Comparison of ENCODE assay signal across 24 cellular contexts in the genomic region with DNA sequence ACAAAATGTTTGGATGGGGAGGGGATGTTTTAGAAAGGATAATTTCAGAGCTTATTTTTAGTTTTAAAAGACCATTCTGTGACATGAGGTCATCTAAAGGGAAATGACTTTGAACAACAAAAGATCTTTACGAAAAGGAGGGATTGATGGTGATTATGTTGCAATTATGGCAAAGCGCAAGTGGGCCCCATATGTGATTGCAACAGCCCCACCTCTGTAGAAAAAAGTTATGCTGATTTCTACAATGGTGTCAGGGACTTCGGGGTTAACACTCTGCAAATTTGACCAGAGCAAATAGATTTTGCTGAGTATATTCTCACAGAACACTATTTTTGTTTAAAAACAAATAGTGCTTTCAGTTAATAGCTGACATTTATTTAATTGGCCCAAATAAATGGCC.
A peak's percentile ranks its signal among the peaks of the same experiment; 100 is the strongest.
DNase-seq lines count a peak whose midpoint lies in the region; ATAC-seq and TF ChIP-seq lines count a peak whose summit lies in the region.
"Had no signal": no experiment of that assay in that cellular context is flagged by ENCODE, and none has a peak within 500 bp of the region (broad histone marks: within the 10 kb centered on the region; RNA-seq: fewer than 3 reads in every experiment).

No MANE protein-coding gene starts in this region.

- H3K27ac ChIP-seq in HEK293 (ENCODE audit: extremely low read depth, low read depth, low read length) (no peak overlapping the region), coronary artery (no peak overlapping the region), stomach (no peak overlapping the region)
- H3K27ac ChIP-seq: BLaER1, GM23248, KMS-11, PC-9 had no signal

- no peaks in the 10 kb centered on the region for H3K27me3 Mint-ChIP-seq in T-helper 2 cell treated with Interferon-gamma antibody and Interleukin-4, amounts not matched to agents 5 μg/mL and 100 μg/mL, for 36 hours (ENCODE audit: low read depth)
- H3K27me3 Mint-ChIP-seq: CD4-positive, CD25-positive, alpha-beta regulatory T cell; IgD-negative memory B cell had no signal

- peaks cover 0 to 5% of the 10 kb centered on the region in 2 experiments; a peak in 1 of 3 replicates for H3K36me3 ChIP-seq in HEK293 (ENCODE audit: control insufficient read depth in 2 of 2, insufficient read depth in 1 of 2, low read length in 2 of 2)
- no peaks in the 10 kb centered on the region for H3K36me3 ChIP-seq in stomach
- H3K36me3 ChIP-seq: BLaER1 had no signal

- TF ChIP-seq CTCF in HEK293 (tag by site-specific recombination; IDR thresholded peaks at IDR 0.05): no peak
- TF ChIP-seq CTCF in NB4 (IDR thresholded peaks at IDR 0.05; ENCODE audit: low read depth, low read length): no peak
- TF ChIP-seq CTCF in coronary artery (IDR thresholded peaks at IDR 0.05): no peak
- TF ChIP-seq CTCF in stomach (IDR thresholded peaks at IDR 0.05): no peak

- no peaks in the 10 kb centered on the region for H3K36me3 Mint-ChIP-seq in T-helper 2 cell treated with Interferon-gamma antibody and Interleukin-4, amounts not matched to agents 5 μg/mL and 100 μg/mL, for 36 hours (ENCODE audit: low read depth)
- H3K36me3 Mint-ChIP-seq: CD4-positive, CD25-positive, alpha-beta regulatory T cell; IgD-negative memory B cell had no signal

- TF ChIP-seq POLR2A in NB4 (IDR thresholded peaks at IDR 0.05; ENCODE audit: extremely low read depth, insufficient read length) (no peak), stomach (IDR thresholded peaks at IDR 0.05) (no peak)

- peaks cover 10% of the 10 kb centered on the region for H3K9me3 Mint-ChIP-seq in T-helper 2 cell treated with Interferon-gamma antibody and Interleukin-4, amounts not matched to agents 5 μg/mL and 100 μg/mL, for 36 hours

- ATAC-seq in HG03025 (IDR thresholded peaks at IDR 0.05; ENCODE audit: low FRiP score, unreplicated experiment): no peak
- ATAC-seq: Right ventricle myocardium inferior had no signal

- WGBS in stomach, 5 donors: 41 to 64% (median 55%) methylated on average over 3 of the region's 3 CpGs

- H3K27me3 ChIP-seq in stomach: no peaks in the 10 kb centered on the region
- H3K27me3 ChIP-seq: BLaER1 had no signal

- POLR2A ChIA-PET in HEK293 (lab: Yijun Ruan, JAX): no interaction called here

- no peak for TF ChIP-seq EP300 in stomach (IDR thresholded peaks at IDR 0.05)

- no peaks in the 10 kb centered on the region for H3K9me3 ChIP-seq in HEK293 (ENCODE audit: control insufficient read depth, insufficient read depth, low read depth, low read length)
- peaks cover 0 to 13% (median 8%) of the 10 kb centered on the region in 4 donors for H3K9me3 ChIP-seq in stomach

- H3K4me3 ChIP-seq in HEK293 (ENCODE audit: low read depth, low read length): no peak overlapping the region
- H3K4me3 ChIP-seq in NB4 (ENCODE audit: low read depth, low read length): no peak overlapping the region
- H3K4me3 ChIP-seq in coronary artery: no peak overlapping the region
- H3K4me3 ChIP-seq in stomach: no peak overlapping the region
- H3K4me3 ChIP-seq: BLaER1, GM23248, PC-9 had no signal

- DNase-seq in NB4 (ENCODE audit: low read depth) (peak; percentile 57), NOMO-1 treated with dmso at 0.1 percent for 144 hours (lab: John Stamatoyannopoulos, UW; ENCODE audit: unreplicated experiment) (peak; percentile 13), coronary artery (ENCODE audit: low spot score) (peak; percentile 2), stomach (no peak)
- no peak for DNase-seq in T-helper 2 cell treated with Interferon-gamma antibody and Interleukin-4, amounts not matched to agents 5 μg/mL and 100 μg/mL, for 36 hours (ENCODE audit: low spot score)
- DNase-seq: CD4-positive, CD25-positive, alpha-beta regulatory T cell; DMS153; DND-41; GM23248; H7; HFFc6; MM.1S; NCI-H1105 treated with DMSO at 0.1 percent for 48 hours; NCI-H146; NCI-H1930; NCI-H446; NCI-H524 treated with DMSO at 0.1 percent for 48 hours; PC-9 had no signal

- no peak overlapping the region for H3K27ac Mint-ChIP-seq in T-helper 2 cell treated with Interferon-gamma antibody and Interleukin-4, amounts not matched to agents 5 μg/mL and 100 μg/mL, for 36 hours
- H3K27ac Mint-ChIP-seq: CD4-positive, CD25-positive, alpha-beta regulatory T cell; HFFc6; IgD-negative memory B cell had no signal

- H3K4me1 ChIP-seq in HEK293 (ENCODE audit: control insufficient read depth, insufficient read depth, low read length) (peaks cover 3% of the 10 kb centered on the region), stomach (no peaks in the 10 kb centered on the region)
- H3K4me1 ChIP-seq: BLaER1 had no signal

- H3K4me1 Mint-ChIP-seq in T-helper 2 cell treated with Interferon-gamma antibody and Interleukin-4, amounts not matched to agents 5 μg/mL and 100 μg/mL, for 36 hours (ENCODE audit: low read depth): no peaks in the 10 kb centered on the region
- H3K4me1 Mint-ChIP-seq: CD4-positive, CD25-positive, alpha-beta regulatory T cell; IgD-negative memory B cell had no signal

- intact Hi-C loops in stomach (cut with DNase I; ENCODE audit: low total_unique reads): no loop called here

- H3K4me3 Mint-ChIP-seq in T-helper 2 cell treated with Interferon-gamma antibody and Interleukin-4, amounts not matched to agents 5 μg/mL and 100 μg/mL, for 36 hours: no peak overlapping the region
- H3K4me3 Mint-ChIP-seq: CD4-positive, CD25-positive, alpha-beta regulatory T cell; HFFc6; IgD-negative memory B cell had no signal

- CTCF ChIA-PET in HEK293 (lab: Yijun Ruan, JAX): no interaction called here

TF ChIP-seq in HEK293, 187 proteins besides CTCF, POLR2A, EP300 and RAD21:
- TF ChIP-seq ZFP69B (tag by site-specific recombination; IDR thresholded peaks at IDR 0.05): peak; percentile 62; the same call in 1 of the 2 replicates
- TF ChIP-seq ZNF692 (tag by site-specific recombination; IDR thresholded peaks at IDR 0.05): peak; percentile 79
- TF ChIP-seq REPIN1 (tag by site-specific recombination; IDR thresholded peaks at IDR 0.05; ENCODE audit: low read depth): no peak

Comparison
In these comparisons a context has a peak if more than half of its experiments do, and no peak if none do; other contexts are left out.
1. DNase-seq: peak in NB4 (single experiment), NOMO-1 treated with dmso at 0.1 percent for 144 hours (single experiment) and coronary artery (single experiment); none in stomach (single experiment) and T-helper 2 cell treated with Interferon-gamma antibody and Interleukin-4, amounts not matched to agents 5 μg/mL and 100 μg/mL, for 36 hours (single experiment).